1 cellular context compared by ENCODE assay signal in genomic region chr4:183412836-183413561, GRCh38.
TF ChIP-seq lines count a peak whose summit lies in the region.

No MANE protein-coding gene starts in this region.

TF ChIP-seq in K562, 482 proteins besides CTCF, POLR2A, EP300 and RAD21:
- peak; percentile 26 for TF ChIP-seq MEIS2 (IDR thresholded peaks at IDR 0.05; ENCODE audit: partially characterized antibody)
- TF ChIP-seq NR2F6 (CRISPR knock-in tag; IDR thresholded peaks at IDR 0.05) = no peak
- no peak for TF ChIP-seq RBM14 (IDR thresholded peaks at IDR 0.05; ENCODE audit: borderline replicate concordance, insufficient read depth, low read depth, low read length)
- no peak for TF ChIP-seq KAT2B (IDR thresholded peaks at IDR 0.05; ENCODE audit: low read depth, low read length)
